Comparison of ENCODE assay signal across 27 cellular contexts in the genomic region with DNA sequence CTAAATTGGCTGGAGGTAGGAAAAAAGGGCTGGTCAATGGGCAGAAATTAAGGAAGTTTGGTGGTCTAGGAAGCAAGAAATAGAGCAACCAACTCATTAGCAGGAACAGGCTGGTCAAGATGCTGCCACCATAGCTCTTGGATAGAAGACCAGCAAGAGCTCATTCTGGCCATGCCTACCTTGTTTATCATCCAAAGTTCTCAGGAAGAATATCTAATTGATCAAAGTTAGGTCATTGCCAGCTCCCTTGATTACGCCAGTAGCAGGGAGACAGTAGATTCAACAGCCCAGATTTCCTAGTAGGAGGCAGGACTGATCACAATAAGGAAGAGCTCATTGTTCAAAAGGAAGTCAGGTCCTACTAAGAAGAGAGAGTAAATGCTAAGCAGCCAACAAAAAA.
DNase-seq lines count a peak whose midpoint lies in the region.
"Had no signal": no experiment of that assay in that cellular context is flagged by ENCODE, and none has a peak within 500 bp of the region (broad histone marks: within the 10 kb centered on the region; RNA-seq: fewer than 3 reads in every experiment).

No MANE protein-coding gene starts in this region.

- H3K4me2 ChIP-seq in trophoblast cell (ENCODE audit: low read length), result no peak overlapping the region
- H3K4me2 ChIP-seq: A549; BLaER1; BLaER1 treated with 17β-estradiol and CSF1 and Interleukin-3, amounts not matched to agents 10 nM and 100 nM had no signal

- no peak overlapping the region for H2BK12ac ChIP-seq in trophoblast cell (ENCODE audit: low read length)

- H3K4ac ChIP-seq in trophoblast cell (ENCODE audit: low read depth, low read length), result no peak overlapping the region

- no peak overlapping the region for H3K18ac ChIP-seq in trophoblast cell (ENCODE audit: low read length)

- no peak overlapping the region for H4K12ac ChIP-seq in trophoblast cell (ENCODE audit: low read depth, low read length)

- no peaks in the 10 kb centered on the region for H3K27me3 ChIP-seq in trophoblast cell (ENCODE audit: insufficient read depth, low read length)
- H3K27me3 ChIP-seq: BE2C; BLaER1; BLaER1 treated with 17β-estradiol and CSF1 and Interleukin-3, amounts not matched to agents 10 nM and 100 nM had no signal

- H3K9ac ChIP-seq in trophoblast cell (ENCODE audit: low read length), result no peak overlapping the region
- H3K9ac ChIP-seq: BLaER1; BLaER1 treated with 17β-estradiol and CSF1 and Interleukin-3, amounts not matched to agents 10 nM and 100 nM had no signal

- no peak overlapping the region for H2AFZ ChIP-seq in trophoblast cell (ENCODE audit: insufficient read depth, low read length, poor library complexity)

- no peaks in the 10 kb centered on the region for H3K79me1 ChIP-seq in trophoblast cell (ENCODE audit: low read length)

- no peaks in the 10 kb centered on the region for H3K4me1 ChIP-seq in trophoblast cell (ENCODE audit: control insufficient read depth in 1 of 2, insufficient read depth in 2 of 2, low read length in 2 of 2)
- H3K4me1 ChIP-seq: A549; BE2C; BLaER1; BLaER1 treated with 17β-estradiol and CSF1 and Interleukin-3, amounts not matched to agents 10 nM and 100 nM; Caco-2 had no signal

- H2AK5ac ChIP-seq in trophoblast cell (ENCODE audit: low read length), result no peak overlapping the region

- H4K8ac ChIP-seq in trophoblast cell (ENCODE audit: low read depth, low read length), result no peak overlapping the region

- DNase-seq in trophoblast cell (peak; percentile 59 to 73), NOMO-1 (lab: John Stamatoyannopoulos, UW; ENCODE audit: unreplicated experiment in 2 of 2) (no peak)
- DNase-seq: 8988T; ACHN; AML-193; BE2C; C1 segment of cervical spinal cord; Caco-2; Calu3; CD4-positive, alpha-beta memory T cell; CD4-positive, alpha-beta T cell; CD4-positive, CD25-positive, alpha-beta regulatory T cell; CD8-positive, alpha-beta memory T cell; CD8-positive, alpha-beta T cell; COR-L47; DMS 273 treated with DMSO at 0.1 percent for 48 hours; DMS153; DMS53; DMS79; DMS79 treated with DMSO at 0.1 percent for 48 hours; DND-41; EL had no signal

- H2BK5ac ChIP-seq in trophoblast cell (ENCODE audit: low read depth, low read length, poor library complexity), result no peak overlapping the region

- no peaks in the 10 kb centered on the region for H3K79me2 ChIP-seq in trophoblast cell (ENCODE audit: control insufficient read depth, insufficient read depth, low read length, poor library complexity)

- no peak overlapping the region for H2BK120ac ChIP-seq in trophoblast cell (ENCODE audit: insufficient read depth, low read length, poor library complexity)

- H3K14ac ChIP-seq in trophoblast cell (ENCODE audit: low read length), result no peak overlapping the region

- H4K91ac ChIP-seq in trophoblast cell (ENCODE audit: low read depth, low read length), result no peak overlapping the region

- H3K27ac ChIP-seq in trophoblast cell (ENCODE audit: low read depth, low read length), result no peak overlapping the region
- H3K27ac ChIP-seq: 22Rv1; A549; BLaER1; BLaER1 treated with 17β-estradiol and CSF1 and Interleukin-3, amounts not matched to agents 10 nM and 100 nM; C4-2B had no signal

- H3K23ac ChIP-seq in trophoblast cell (ENCODE audit: low read length), result no peak overlapping the region

- H3K9me3 ChIP-seq in trophoblast cell (ENCODE audit: insufficient read depth, low read depth, low read length), result no peaks in the 10 kb centered on the region
- H3K9me3 ChIP-seq: A549; BE2C; BLaER1; BLaER1 treated with 17β-estradiol and CSF1 and Interleukin-3, amounts not matched to agents 10 nM and 100 nM; Caco-2 had no signal

- no peaks in the 10 kb centered on the region for H3K36me3 ChIP-seq in trophoblast cell (ENCODE audit: control insufficient read depth in 1 of 2, insufficient read depth in 2 of 2, low read length in 2 of 2)
- H3K36me3 ChIP-seq: BE2C; BLaER1; BLaER1 treated with 17β-estradiol and CSF1 and Interleukin-3, amounts not matched to agents 10 nM and 100 nM had no signal

- WGBS in trophoblast cell (ENCODE audit: extremely low coverage, insufficient coverage, insufficient read length), result no CpG with 5 or more reads among the region's 1 CpG

- H3K4me3 ChIP-seq in trophoblast cell (ENCODE audit: low read depth, low read length), result no peak overlapping the region
- H3K4me3 ChIP-seq: A549; BLaER1; BLaER1 treated with 17β-estradiol and CSF1 and Interleukin-3, amounts not matched to agents 10 nM and 100 nM had no signal

Comparison
In these comparisons a context has a peak if more than half of its experiments do, and no peak if none do; other contexts are left out.
1. DNase-seq: peak in trophoblast cell (2 of 2); none in NOMO-1 (0 of 2).